Comparison of ENCODE assay signal across 8 cellular contexts in the genomic region with DNA sequence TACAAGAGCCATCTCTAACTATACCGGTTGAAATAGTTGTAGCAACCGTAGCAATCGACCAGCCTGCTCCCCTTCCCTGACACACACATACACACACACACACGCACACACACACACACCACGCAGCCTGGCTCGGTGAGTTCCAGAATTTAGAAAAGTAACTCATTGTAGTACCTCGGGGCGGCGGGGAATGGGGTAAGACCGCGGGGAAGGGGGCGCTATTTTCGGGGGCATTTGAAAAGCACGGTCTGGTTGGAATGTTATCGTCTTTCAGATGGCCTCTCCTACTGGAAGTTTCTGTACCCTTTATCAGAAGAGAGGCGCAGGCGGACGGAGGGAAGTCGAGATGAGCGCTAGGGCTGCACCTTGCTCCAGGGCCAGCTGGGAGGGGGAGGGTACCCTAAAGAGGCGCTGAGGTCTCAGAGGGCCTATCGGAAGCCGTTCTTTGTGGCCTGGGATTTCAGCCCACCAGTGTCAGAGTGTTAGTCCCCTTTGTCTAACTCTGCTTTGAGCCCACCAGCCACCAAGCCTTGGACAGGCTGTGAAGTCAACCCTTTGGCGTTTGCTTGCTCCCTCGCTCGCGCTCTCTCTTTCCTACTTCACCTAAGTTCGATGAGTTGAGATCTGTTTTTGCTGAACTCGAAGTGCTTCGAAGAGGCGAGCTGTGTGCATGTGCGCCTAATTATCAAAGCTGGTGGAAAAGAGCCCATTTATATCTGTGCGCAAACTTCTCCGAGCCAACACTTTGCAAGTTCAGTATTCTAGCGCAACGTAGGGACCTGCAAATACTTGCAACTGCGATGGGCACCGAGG. TPM values are rescaled to one million over a fixed set of nuclear protein-coding genes. Genes with fewer than 3 reads are reported as not detected.
DNase-seq lines count a peak whose midpoint lies in the region; ATAC-seq, FAIRE-seq and TF ChIP-seq lines count a peak whose summit lies in the region.

No MANE protein-coding gene starts in this region.

- H3K9ac ChIP-seq in GM12878 (ENCODE audit: control insufficient read depth, insufficient read depth, low read length) (no peak overlapping the region), neural cell (ENCODE audit: low read length) (no peak overlapping the region)

- TF ChIP-seq CTCF in GM12878 (IDR thresholded peaks at IDR 0.05 in 2 of 3, conservative IDR thresholded peaks at IDR 0.05 in 1 of 3; ENCODE audit: control insufficient read depth in 2 of 3, extremely low read depth in 1 of 3, insufficient read depth in 1 of 3, low read depth in 3 of 3, low read length in 3 of 3): no peak
- no peak for TF ChIP-seq CTCF in neural cell (IDR thresholded peaks at IDR 0.05; ENCODE audit: poor library complexity, severe bottlenecking)

- TF ChIP-seq RAD21 in GM12878 (IDR thresholded peaks at IDR 0.05; ENCODE audit: insufficient read depth, low read depth, low read length) (no peak), neural cell (conservative IDR thresholded peaks at IDR 0.05) (no peak)

- H3K9me3 ChIP-seq in CD4-positive, alpha-beta memory T cell (ENCODE audit: control insufficient read depth in 1 of 2, low read length in 2 of 2): no peaks in the 10 kb centered on the region
- H3K9me3 ChIP-seq in GM12878 (replicated peaks; ENCODE audit: control insufficient read depth, insufficient read depth, low read length): no peaks in the 10 kb centered on the region
- no peaks in the 10 kb centered on the region for H3K9me3 ChIP-seq in neural cell (ENCODE audit: low read length)

- H3K4me1 ChIP-seq in CD4-positive, alpha-beta memory T cell (ENCODE audit: insufficient read depth, low read length): peaks cover 44% of the 10 kb centered on the region
- no peaks in the 10 kb centered on the region for H3K4me1 ChIP-seq in GM12878 (ENCODE audit: control insufficient read depth, insufficient read depth, low read length)

- H3K4me1 Mint-ChIP-seq in CD4-positive, alpha-beta memory T cell: peaks cover 25 to 44% (median 35%) of the 10 kb centered on the region in 4 donors

- TF ChIP-seq POLR2A in GM12878 (IDR thresholded peaks at IDR 0.05; ENCODE audit: low read depth, low read length) (no peak), H54 (IDR thresholded peaks at IDR 0.05; ENCODE audit: low read depth, low read length) (no peak)

- in situ Hi-C loops in GM12878 (cut with MboI): no loop called here

- no peak for ATAC-seq in GM12878

- H3F3A ChIP-seq in neural cell (ENCODE audit: insufficient read depth, low read length, poor library complexity, severe bottlenecking): peaks cover 6% of the 10 kb centered on the region

- intact Hi-C loops in CD4-positive, alpha-beta memory T cell (cut with micrococcal nuclease): no loop called here
- intact Hi-C loops in GM12878 (cut with micrococcal nuclease; ENCODE audit: unreplicated experiment): no loop called here

- H3K4me2 ChIP-seq in GM12878 (ENCODE audit: control insufficient read depth, insufficient read depth) (no peak overlapping the region), neural cell (ENCODE audit: low read length) (peak overlapping the region; percentile 6)

- SMC1A ChIA-PET in GM12878 (lab: Charles Lee; ENCODE audit: uncharacterized antibody, unreplicated experiment): interaction anchor here (0.6 kb wide), 1 partner anchor 174 kb away, joined by 3 read pairs; no protein-coding TSS in a partner anchor

- peak in 2 of 5 donors; percentile 20 to 24 for DNase-seq in CD4-positive, alpha-beta memory T cell
- DNase-seq in HuH-7.5 (ENCODE audit: low spot score) (peak; percentile 37), GM12878 (ENCODE audit: low read depth, low spot score) (no peak), H54 (ENCODE audit: insufficient read length, low spot score) (no peak), HPDE6-E6E7 (ENCODE audit: extremely low spot score) (no peak), hypothalamus (lab: John Stamatoyannopoulos, UW) (no peak)
- DNase-seq in stimulated activated CD4-positive, alpha-beta T cell treated with anti-CD3 and anti-CD28 coated beads, Interleukin-4, amount 100 ng/mL, for 4 hours: no peak

- peaks cover 66% of the 10 kb centered on the region for H3K27me3 ChIP-seq in CD4-positive, alpha-beta memory T cell (ENCODE audit: insufficient read depth, low read length)
- H3K27me3 ChIP-seq in GM12878 (replicated peaks in 1 of 2; ENCODE audit: control insufficient read depth in 2 of 2, insufficient read depth in 2 of 2, low read length in 1 of 2) (peaks cover 24 to 32% of the 10 kb centered on the region in 2 experiments), neural cell (ENCODE audit: insufficient read depth, low read depth, low read length) (peaks cover 52% of the 10 kb centered on the region)

- 7% methylated on average over 38 of the region's 38 CpGs for WGBS in GM12878 (ENCODE audit: insufficient coverage, insufficient replicate concordance, low lambda C conversion rate, missing lambda C conversion rate)

- H3K27ac Mint-ChIP-seq in CD4-positive, alpha-beta memory T cell: peak overlapping the region in 2 of 7 donors; percentile 45 to 68

- H4K20me1 ChIP-seq in GM12878 (ENCODE audit: control insufficient read depth, insufficient read depth) (no peaks in the 10 kb centered on the region), neural cell (ENCODE audit: insufficient read depth) (no peaks in the 10 kb centered on the region)

- peak overlapping the region in 1 of 2 donors; percentile 26 for H3K4me3 ChIP-seq in CD4-positive, alpha-beta memory T cell (ENCODE audit: low read length in 2 of 2)
- H3K4me3 ChIP-seq in GM12878: no peak overlapping the region
- peak overlapping the region; percentile 76 for H3K4me3 ChIP-seq in neural cell (ENCODE audit: low read length)

- H3K4me3 Mint-ChIP-seq in CD4-positive, alpha-beta memory T cell: peak overlapping the region; percentile 71 to 88 (median 77)

- H3K27ac ChIP-seq in CD4-positive, alpha-beta memory T cell (ENCODE audit: low read depth, low read length): no peak overlapping the region
- H3K27ac ChIP-seq in GM12878 (ENCODE audit: control insufficient read depth, insufficient read depth) (no peak overlapping the region), neural cell (ENCODE audit: low read length) (no peak overlapping the region)

- POLR2A ChIA-PET in CD4-positive, alpha-beta memory T cell (lab: Charles Lee; ENCODE audit: partially characterized antibody): interaction anchor here (1.1 kb wide), 1 partner anchor 100 kb away, joined by 3 read pairs; no protein-coding TSS in a partner anchor
- POLR2A ChIA-PET in GM12878 (lab: Charles Lee): no interaction called here

- peaks cover 0 to 2% (median 0%) of the 10 kb centered on the region in 8 donors for H3K9me3 Mint-ChIP-seq in CD4-positive, alpha-beta memory T cell

- no peaks in the 10 kb centered on the region for H3K36me3 ChIP-seq in CD4-positive, alpha-beta memory T cell (ENCODE audit: insufficient read depth, low read length)
- H3K36me3 ChIP-seq in GM12878 (ENCODE audit: control insufficient read depth in 2 of 2, insufficient read depth in 2 of 2, low read length in 1 of 2) (no peaks in the 10 kb centered on the region), neural cell (ENCODE audit: insufficient read depth, low read length) (no peaks in the 10 kb centered on the region)

- H3K9me2 ChIP-seq in neural cell (ENCODE audit: insufficient read depth, low read length): no peaks in the 10 kb centered on the region

- FAIRE-seq in GM12878 (lab: Jason Lieb, UNC) (no peak), H54 (lab: Jason Lieb, UNC) (no peak)

- BruUV-seq in GM12878 (replicated peaks; lab: Mats Ljungman, UMichigan): no TSS peak

- RAD21 ChIA-PET in GM12878 (lab: Charles Lee; ENCODE audit: unreplicated experiment): no interaction called here

- peaks cover 69 to 70% of the 10 kb centered on the region in 2 donors for H3K27me3 Mint-ChIP-seq in CD4-positive, alpha-beta memory T cell

- H3K36me3 Mint-ChIP-seq in CD4-positive, alpha-beta memory T cell: no peaks in the 10 kb centered on the region

- CTCF ChIA-PET in CD4-positive, alpha-beta memory T cell (lab: Charles Lee; ENCODE audit: partially characterized antibody): no interaction called here
- CTCF ChIA-PET in GM12878 (lab: Yijun Ruan, JAX): no interaction called here

- no peaks in the 10 kb centered on the region for H3K79me2 ChIP-seq in GM12878 (ENCODE audit: control insufficient read depth, insufficient read depth, low read length)
- peaks cover 14% of the 10 kb centered on the region for H3K79me2 ChIP-seq in neural cell (replicated peaks; ENCODE audit: insufficient read depth, low read length)

- H2AFZ ChIP-seq in GM12878 (ENCODE audit: control insufficient read depth, low read depth, low read length) (no peak overlapping the region), neural cell (ENCODE audit: low read depth, low read length) (no peak overlapping the region)

- TF ChIP-seq EP300 in GM12878 (IDR thresholded peaks at IDR 0.05; ENCODE audit: borderline replicate concordance in 1 of 2, control insufficient read depth in 1 of 2, low read depth in 2 of 2, low read length in 2 of 2) (no peak), neural cell (conservative IDR thresholded peaks at IDR 0.05; ENCODE audit: poor library complexity, severe bottlenecking) (no peak)

RNA-seq across cellular contexts. Expression of a gene that starts 0.8 kb away (rescaled TPM):
- total RNA-seq in CD4-positive, alpha-beta memory T cell: not detected
- not detected for polyA plus RNA-seq in CD4-positive, alpha-beta memory T cell
- total RNA-seq in GM12878 (2013; cell fraction: nucleolus; rRNA removed): not detected in 2 replicates
- total RNA-seq in GM12878 (2014; rRNA removed): 0.27 and 0.28 TPM in 2 replicates
- total RNA-seq in GM12878 (2014; rRNA removed; fragmentation: Illumina TruSeq; extraction: Trizol): 0.09 and 0.13 TPM in 2 replicates
- 0.66 and 0.67 TPM in 2 replicates for total RNA-seq in GM12878 (2021)
- polyA plus RNA-seq in GM12878 (2011; ENCODE audit: low read depth): 0.12 TPM
- polyA plus RNA-seq in GM12878 (2011; rRNA removed): not detected in 2 replicates
- polyA plus RNA-seq in GM12878 (2011; cell fraction: cytosol; rRNA removed): 0.02 TPM in 1 of 2 replicates, not detected in the other
- polyA plus RNA-seq in GM12878 (2011; cell fraction: nucleus; rRNA removed): 0.07 and 0.13 TPM in 2 replicates
- 0.12 and 0.13 TPM in 2 replicates for polyA plus RNA-seq in GM12878 (2012)
- 0.12 and 0.25 TPM in 2 replicates for polyA plus RNA-seq in GM12878 (2014; fragmentation: Illumina TruSeq; extraction: Trizol)
- polyA plus RNA-seq in GM12878 (2014; fragmentation: Nextera tagmentation; extraction: Ambion mirVana): under 1 TPM; 0.06 to 0.09 TPM
- polyA plus RNA-seq in GM12878 (2014; rRNA removed): 0.33 and 0.65 TPM in 2 replicates
- under 1 TPM; 0.19 TPM for polyA plus RNA-seq in GM12878 (2016; fragmentation: Nextera tagmentation; extraction: Ambion mirVana)
- not detected in 2 replicates for polyA minus RNA-seq in GM12878 (2011; rRNA and poly(A)+ RNA removed)
- not detected in 2 replicates for polyA minus RNA-seq in GM12878 (2011; cell fraction: cytosol; rRNA and poly(A)+ RNA removed)
- not detected in 2 replicates for polyA minus RNA-seq in GM12878 (2011; cell fraction: nucleus; rRNA and poly(A)+ RNA removed)
- 1.2 and 1.3 TPM in 2 replicates for polyA plus RNA-seq in neural cell
- polyA minus RNA-seq in neural cell: 1.9 and 2.2 TPM in 2 replicates

RNA-seq across cellular contexts. Expression of a gene that starts 40.0 kb away (rescaled TPM):
- total RNA-seq in CD4-positive, alpha-beta memory T cell: 10 to 100 TPM; 42.5 to 42.7 TPM
- 10 to 100 TPM; 46.6 to 77.4 TPM for polyA plus RNA-seq in CD4-positive, alpha-beta memory T cell
- total RNA-seq in GM12878 (2013; cell fraction: nucleolus; rRNA removed): 105 and 120 TPM in 2 replicates
- 106 TPM in 2 replicates for total RNA-seq in GM12878 (2014; rRNA removed)
- total RNA-seq in GM12878 (2014; rRNA removed; fragmentation: Illumina TruSeq; extraction: Trizol): 97.4 and 101 TPM in 2 replicates
- total RNA-seq in GM12878 (2021): 90.2 and 93.1 TPM in 2 replicates
- polyA plus RNA-seq in GM12878 (2011; ENCODE audit: low read depth): 102 TPM
- polyA plus RNA-seq in GM12878 (2011; rRNA removed): 215 and 280 TPM in 2 replicates
- 220 and 225 TPM in 2 replicates for polyA plus RNA-seq in GM12878 (2011; cell fraction: cytosol; rRNA removed)
- 244 and 345 TPM in 2 replicates for polyA plus RNA-seq in GM12878 (2011; cell fraction: nucleus; rRNA removed)
- polyA plus RNA-seq in GM12878 (2012): 77.6 and 88.3 TPM in 2 replicates
- polyA plus RNA-seq in GM12878 (2014; fragmentation: Illumina TruSeq; extraction: Trizol): 142 and 144 TPM in 2 replicates
- polyA plus RNA-seq in GM12878 (2014; fragmentation: Nextera tagmentation; extraction: Ambion mirVana): 100 to 1,000 TPM; 190 to 236 TPM
- 114 and 130 TPM in 2 replicates for polyA plus RNA-seq in GM12878 (2014; rRNA removed)
- polyA plus RNA-seq in GM12878 (2016; fragmentation: Nextera tagmentation; extraction: Ambion mirVana): 100 to 1,000 TPM; 177 to 179 TPM
- 226 and 281 TPM in 2 replicates for polyA minus RNA-seq in GM12878 (2011; rRNA and poly(A)+ RNA removed)
- polyA minus RNA-seq in GM12878 (2011; cell fraction: cytosol; rRNA and poly(A)+ RNA removed): 35.0 and 56.6 TPM in 2 replicates
- polyA minus RNA-seq in GM12878 (2011; cell fraction: nucleus; rRNA and poly(A)+ RNA removed): 128 and 153 TPM in 2 replicates
- 286 and 290 TPM in 2 replicates for polyA plus RNA-seq in neural cell
- 133 and 143 TPM in 2 replicates for polyA minus RNA-seq in neural cell
